In the genomic region with DNA sequence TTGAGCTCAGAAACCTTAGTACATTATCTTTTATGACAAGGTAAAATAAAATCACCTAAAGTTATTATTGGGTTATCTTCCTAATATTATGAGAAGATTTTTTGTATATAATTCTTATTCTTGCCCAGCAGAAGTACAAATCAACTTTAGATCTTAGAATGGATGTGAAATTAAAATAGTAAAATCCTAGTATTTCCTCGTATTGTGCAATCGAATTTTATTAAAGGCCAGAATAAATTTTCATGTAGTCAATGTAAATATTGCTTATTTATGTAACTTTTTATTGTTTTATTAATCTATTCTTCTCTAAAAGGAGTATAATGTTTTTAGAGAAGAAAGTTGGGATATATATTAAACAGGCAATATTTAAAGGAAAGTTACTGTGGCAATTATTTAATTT, we compare ENCODE assay signal across 29 cellular contexts.
"Had no signal": no experiment of that assay in that cellular context is flagged by ENCODE, and none has a peak within 500 bp of the region (broad histone marks: within the 10 kb centered on the region; RNA-seq: fewer than 3 reads in every experiment).

No MANE protein-coding gene starts in this region.

- H3K9me3 ChIP-seq: adrenal gland, body of pancreas, breast epithelium, MG63, SJSA1, SK-N-SH had no signal

- H3K4me3 ChIP-seq: adrenal gland, body of pancreas, breast epithelium, MG63, SJSA1 had no signal

- DNase-seq: activated CD4-positive, alpha-beta T cell treated with anti-CD3 and anti-CD28 coated beads for 36 hours; activated CD4-positive, alpha-beta T cell treated with anti-CD3 and anti-CD28 coated beads, Interleukin-2, amount 10 ng/mL, durations not matched to agents 7 days and 5 days; activated CD4-positive, alpha-beta T cell treated with anti-CD3 and anti-CD28 coated beads, Interleukin-2, amount 50 U/mL, for 48 hours; activated CD8-positive, alpha-beta T cell treated with anti-CD3 and anti-CD28 coated beads, Interleukin-2, amount 10 ng/mL, durations not matched to agents 7 days and 5 days; activated gamma-delta T cell treated with Interleukin-2 at 50 U/mL for 16 hours; activated naive CD4-positive, alpha-beta T cell treated with anti-CD3 and anti-CD28 coated beads for 36 hours; activated T-cell treated with anti-CD3 and anti-CD28 coated beads, Interleukin-2, amount 50 U/mL, for 24 hours; adrenal gland; body of pancreas; Kasumi-1; MG63; MV-4-11; NCI-H1092; NCI-H1436 treated with DMSO at 0.1 percent for 48 hours; NCI-H1694 treated with DMSO at 0.1 percent for 48 hours; NCI-H2029; NCI-H2171; NCI-H510A; NCI-H526; NCI-H748 treated with DMSO at 0.1 percent for 48 hours; NK-92 treated with Interleukin-12 subunit alpha and Interleukin-12 subunit beta, amount 100 ng/mL, for 24 hours; SHP77 treated with DMSO at 0.1 percent for 48 hours; SK-N-SH had no signal

- H3K36me3 ChIP-seq: adrenal gland, breast epithelium, SJSA1 had no signal

- H3K27ac ChIP-seq: adrenal gland, body of pancreas, breast epithelium, SJSA1 had no signal

- FAIRE-seq: astrocyte had no signal

- H3K27me3 ChIP-seq: adrenal gland, body of pancreas, breast epithelium, MG63, SJSA1 had no signal

- ATAC-seq: activated CD4-positive, alpha-beta T cell treated with anti-CD3 and anti-CD28 coated beads for 36 hours; activated CD4-positive, CD25-positive, alpha-beta regulatory T cell treated with anti-CD3 and anti-CD28 coated beads, Interleukin-2, amount 50 U/mL, for 24 hours; activated CD8-positive, alpha-beta T cell treated with anti-CD3 and anti-CD28 coated beads, Interleukin-2, amount 10 ng/mL, durations not matched to agents 7 days and 5 days; activated naive CD4-positive, alpha-beta T cell treated with anti-CD3 and anti-CD28 coated beads, Interleukin-2, amount 50 U/mL, for 72 hours; body of pancreas; WTC11 had no signal

- H3K4me1 ChIP-seq: adrenal gland, body of pancreas, breast epithelium, SJSA1 had no signal
